In genomic region chr21:29297483-29298347, GRCh38 we compare ENCODE assay signal across 1 cellular context.
TF ChIP-seq lines count a peak whose summit lies in the region.

No MANE protein-coding gene starts in this region.

TF ChIP-seq in HEK293, 187 proteins besides CTCF, POLR2A, EP300 and RAD21 (continued from another document):
- TF ChIP-seq ZNF112 (tag by site-specific recombination; IDR thresholded peaks at IDR 0.05) (no peak), ZNF548 (tag by site-specific recombination; IDR thresholded peaks at IDR 0.05) (no peak), ZNF658 (tag by site-specific recombination; IDR thresholded peaks at IDR 0.05) (no peak), ZNF561 (tag by site-specific recombination; IDR thresholded peaks at IDR 0.05; ENCODE audit: borderline replicate concordance) (no peak), SALL2 (tag by site-specific recombination; IDR thresholded peaks at IDR 0.05; ENCODE audit: borderline replicate concordance) (no peak), ZNF76 (tag by site-specific recombination; IDR thresholded peaks at IDR 0.05; ENCODE audit: borderline replicate concordance, low read depth) (no peak), ZBTB11 (tag by site-specific recombination; conservative IDR thresholded peaks at IDR 0.05; ENCODE audit: low read depth) (no peak), ZNF266 (tag by site-specific recombination; IDR thresholded peaks at IDR 0.05; ENCODE audit: low read depth) (no peak), HIC1 (tag by site-specific recombination; IDR thresholded peaks at IDR 0.05) (no peak)
TF ChIP-seq in HEK293: peak in this region for 4.
